In the genomic region with DNA sequence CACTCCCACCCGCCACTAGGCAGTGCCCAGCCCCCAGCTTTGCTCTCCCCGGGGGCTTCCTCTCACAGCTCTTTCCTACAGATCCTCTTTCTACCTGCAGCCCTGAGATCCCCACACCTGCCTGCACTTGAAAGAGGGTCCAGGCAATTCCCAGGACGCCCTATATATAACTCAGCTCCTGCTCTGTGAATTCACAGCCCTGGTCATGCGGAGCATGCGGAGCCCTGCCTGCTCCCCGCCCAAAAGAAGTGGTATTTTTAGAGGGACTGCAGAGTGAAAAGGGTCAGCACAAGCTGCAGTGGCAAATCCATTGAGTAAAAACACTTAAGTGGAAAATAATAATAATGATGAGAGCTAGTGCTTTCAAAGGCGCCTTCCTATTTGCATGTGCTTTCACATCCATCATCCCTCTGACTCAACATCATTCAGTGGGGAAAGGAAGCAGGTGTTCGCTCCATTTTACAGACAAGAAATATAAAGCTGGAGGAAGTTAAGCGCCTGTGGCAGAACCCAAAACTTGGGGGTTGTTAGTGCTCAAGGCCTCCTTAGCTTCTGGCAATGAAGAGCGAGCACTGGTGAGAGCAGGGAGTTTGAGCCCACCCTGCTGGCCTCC, we compare ENCODE assay signal across 15 cellular contexts.
DNase-seq lines count a peak whose midpoint lies in the region; ATAC-seq and TF ChIP-seq lines count a peak whose summit lies in the region.
"Had no signal": no experiment of that assay in that cellular context is flagged by ENCODE, and none has a peak within 500 bp of the region (broad histone marks: within the 10 kb centered on the region; RNA-seq: fewer than 3 reads in every experiment).

No MANE protein-coding gene starts in this region.

- POLR2A ChIA-PET in PC-9 (lab: Charles Lee; ENCODE audit: unreplicated experiment), result interaction anchor here (0.6 kb wide), 1 partner anchor 38 kb away, joined by 3 read pairs; no protein-coding TSS in a partner anchor

- H3K9me2 ChIP-seq in OCI-LY1 (ENCODE audit: low read depth, low read length) (no peaks in the 10 kb centered on the region), PC-9 (ENCODE audit: insufficient read depth) (no peaks in the 10 kb centered on the region)

- ATAC-seq in natural killer cell, result no peak
- ATAC-seq: lower lobe of right lung had no signal

- intact Hi-C loops in activated naive CD4-positive, alpha-beta T cell treated with anti-CD3 and anti-CD28 coated beads for 36 hours (cut with micrococcal nuclease), result loop anchor here (2.0 to 5.0 kb wide), 4 partner anchors 29 to 417 kb away; a partner anchor contains a TSS
- intact Hi-C loops in PC-9 (cut with micrococcal nuclease; ENCODE audit: unreplicated experiment) (no loop called here), natural killer cell (cut with micrococcal nuclease) (no loop called here)

- no peaks in the 10 kb centered on the region for H3K27me3 Mint-ChIP-seq in activated naive CD4-positive, alpha-beta T cell treated with anti-CD3 and anti-CD28 coated beads for 36 hours (ENCODE audit: low read depth)
- H3K27me3 Mint-ChIP-seq in nephron progenitor cell (ENCODE audit: low read depth, poor library complexity) (peaks cover 3% of the 10 kb centered on the region), natural killer cell (ENCODE audit: low read depth in 2 of 2) (peaks cover 3 to 6% of the 10 kb centered on the region in 2 donors)

- no peak overlapping the region for H3K4me3 ChIP-seq in OCI-LY1 (ENCODE audit: low read depth, low read length, poor library complexity, severe bottlenecking)
- H3K4me3 ChIP-seq in PC-9, result no peak overlapping the region
- H3K4me3 ChIP-seq: lower lobe of right lung had no signal

- no peak for TF ChIP-seq CTCF in OCI-LY1 (IDR thresholded peaks at IDR 0.05; ENCODE audit: low read length)
- TF ChIP-seq CTCF in nephron progenitor cell (IDR thresholded peaks at IDR 0.05), result no peak
- no peak for TF ChIP-seq CTCF in PC-9 (conservative IDR thresholded peaks at IDR 0.05)
- TF ChIP-seq CTCF in natural killer cell (IDR thresholded peaks at IDR 0.05), result no peak

- H3K36me3 Mint-ChIP-seq in activated naive CD4-positive, alpha-beta T cell treated with anti-CD3 and anti-CD28 coated beads for 36 hours (ENCODE audit: low read depth), result no peaks in the 10 kb centered on the region
- H3K36me3 Mint-ChIP-seq in nephron progenitor cell (ENCODE audit: low read depth), result no peaks in the 10 kb centered on the region
- no peaks in the 10 kb centered on the region for H3K36me3 Mint-ChIP-seq in natural killer cell

- H3K27me3 ChIP-seq in OCI-LY1 (ENCODE audit: insufficient read depth, low read length) (no peaks in the 10 kb centered on the region), PC-9 (ENCODE audit: insufficient read depth, low read depth) (no peaks in the 10 kb centered on the region)

- H4K20me1 ChIP-seq in OCI-LY1 (ENCODE audit: insufficient read depth, low read length), result no peaks in the 10 kb centered on the region
- no peaks in the 10 kb centered on the region for H4K20me1 ChIP-seq in PC-9 (ENCODE audit: insufficient read depth)

- H3K4me3 Mint-ChIP-seq in activated naive CD4-positive, alpha-beta T cell treated with anti-CD3 and anti-CD28 coated beads for 36 hours, result no peak overlapping the region
- H3K4me3 Mint-ChIP-seq in nephron progenitor cell, result peak overlapping the region; percentile 47
- H3K4me3 Mint-ChIP-seq in natural killer cell, result no peak overlapping the region
- H3K4me3 Mint-ChIP-seq: nephron had no signal

- H3K36me3 ChIP-seq in OCI-LY1 (ENCODE audit: insufficient read depth, low read length), result no peaks in the 10 kb centered on the region
- H3K36me3 ChIP-seq in PC-9 (ENCODE audit: low read depth), result no peaks in the 10 kb centered on the region
- H3K36me3 ChIP-seq: lower lobe of right lung had no signal

- no peaks in the 10 kb centered on the region for H3K9me3 ChIP-seq in OCI-LY1 (ENCODE audit: low read length)
- H3K9me3 ChIP-seq in PC-9 (ENCODE audit: insufficient read depth, low read depth), result no peaks in the 10 kb centered on the region
- H3K9me3 ChIP-seq: Caco-2, lower lobe of right lung had no signal

- H2AFZ ChIP-seq in OCI-LY1 (ENCODE audit: low read length) (no peak overlapping the region), PC-9 (no peak overlapping the region)

- no peaks in the 10 kb centered on the region for H3K9me3 Mint-ChIP-seq in activated naive CD4-positive, alpha-beta T cell treated with anti-CD3 and anti-CD28 coated beads for 36 hours
- H3K9me3 Mint-ChIP-seq in nephron progenitor cell (no peaks in the 10 kb centered on the region), natural killer cell (no peaks in the 10 kb centered on the region)
- H3K9me3 Mint-ChIP-seq: nephron had no signal

- no peaks in the 10 kb centered on the region for H3K79me2 ChIP-seq in OCI-LY1 (ENCODE audit: insufficient read depth, low read length)
- no peaks in the 10 kb centered on the region for H3K79me2 ChIP-seq in PC-9 (ENCODE audit: low read depth)

- CTCF ChIA-PET in activated naive CD4-positive, alpha-beta T cell treated with anti-CD3 and anti-CD28 coated beads for 36 hours (lab: Charles Lee), result interaction anchor here (0.6 to 2.0 kb wide), 3 partner anchors 10 to 560 kb away, joined by 3 to 6 read pairs (median 4); no protein-coding TSS in a partner anchor
- CTCF ChIA-PET in PC-9 (lab: Charles Lee), result no interaction called here

- BruUV-seq in PC-9 (replicated peaks; lab: Mats Ljungman, UMichigan), result no TSS peak

- H3F3A ChIP-seq in OCI-LY1 (ENCODE audit: insufficient read depth, low read length) (no peaks in the 10 kb centered on the region), PC-9 (ENCODE audit: insufficient read depth, low read depth) (no peaks in the 10 kb centered on the region)

- H3K4me2 ChIP-seq in OCI-LY1 (ENCODE audit: low read length) (peak overlapping the region; percentile 58), PC-9 (no peak overlapping the region)

- peak overlapping the region; percentile 77 for H3K27ac Mint-ChIP-seq in activated naive CD4-positive, alpha-beta T cell treated with anti-CD3 and anti-CD28 coated beads for 36 hours
- H3K27ac Mint-ChIP-seq in nephron progenitor cell (peak overlapping the region; percentile 90), natural killer cell (no peak overlapping the region)
- H3K27ac Mint-ChIP-seq: nephron had no signal

- H3K4me1 ChIP-seq in OCI-LY1 (ENCODE audit: insufficient read depth, low read length, severe bottlenecking) (peaks cover 41% of the 10 kb centered on the region), PC-9 (replicated peaks; ENCODE audit: insufficient read depth) (peaks cover 3% of the 10 kb centered on the region)
- H3K4me1 ChIP-seq: lower lobe of right lung had no signal

- peak overlapping the region; percentile 46 for H3K27ac ChIP-seq in OCI-LY1 (ENCODE audit: low read depth, low read length, poor library complexity, severe bottlenecking)
- H3K27ac ChIP-seq in PC-9, result no peak overlapping the region
- H3K27ac ChIP-seq: epithelial cell of prostate, HL-60, lower lobe of right lung had no signal

- H3K9ac ChIP-seq in OCI-LY1 (ENCODE audit: low read length), result peak overlapping the region; percentile 25

- DNase-seq in activated naive CD4-positive, alpha-beta T cell treated with anti-CD3 and anti-CD28 coated beads for 36 hours, result peak; percentile 41
- DNase-seq in activated naive CD4-positive, alpha-beta T cell treated with anti-CD3 and anti-CD28 coated beads, Interleukin-2, amount 50 U/mL, for 16 hours, result no peak
- peak; percentile 1 for DNase-seq in NCI-H1092 (lab: John Stamatoyannopoulos, UW)
- DNase-seq in nephron progenitor cell, result no peak
- no peak for DNase-seq in HK-2 (ENCODE audit: unreplicated experiment)
- no peak for DNase-seq in PC-9
- no peak for DNase-seq in natural killer cell
- DNase-seq: activated CD4-positive, alpha-beta T cell treated with anti-CD3 and anti-CD28 coated beads, Interleukin-2, amount 50 U/mL, for 48 hours; Caco-2; lower lobe of right lung; substantia nigra had no signal

- peaks cover 46% of the 10 kb centered on the region for H3K4me1 Mint-ChIP-seq in activated naive CD4-positive, alpha-beta T cell treated with anti-CD3 and anti-CD28 coated beads for 36 hours (ENCODE audit: low read depth)
- peaks cover 58% of the 10 kb centered on the region for H3K4me1 Mint-ChIP-seq in nephron progenitor cell
- H3K4me1 Mint-ChIP-seq in natural killer cell, result peaks cover 8 to 17% of the 10 kb centered on the region in 2 donors

Comparison
In these comparisons a context has a peak if more than half of its experiments do, and no peak if none do; other contexts are left out.
1. DNase-seq: peak in activated naive CD4-positive, alpha-beta T cell treated with anti-CD3 and anti-CD28 coated beads for 36 hours (single experiment) and NCI-H1092 (single experiment); none in activated naive CD4-positive, alpha-beta T cell treated with anti-CD3 and anti-CD28 coated beads, Interleukin-2, amount 50 U/mL, for 16 hours (single experiment), nephron progenitor cell (single experiment), HK-2 (single experiment), PC-9 (0 of 2) and natural killer cell (single experiment).
2. H3K27ac Mint-ChIP-seq: peak in activated naive CD4-positive, alpha-beta T cell treated with anti-CD3 and anti-CD28 coated beads for 36 hours (single experiment) and nephron progenitor cell (single experiment); none in natural killer cell (0 of 2).